15 cellular contexts compared by ENCODE assay signal in the genomic region with DNA sequence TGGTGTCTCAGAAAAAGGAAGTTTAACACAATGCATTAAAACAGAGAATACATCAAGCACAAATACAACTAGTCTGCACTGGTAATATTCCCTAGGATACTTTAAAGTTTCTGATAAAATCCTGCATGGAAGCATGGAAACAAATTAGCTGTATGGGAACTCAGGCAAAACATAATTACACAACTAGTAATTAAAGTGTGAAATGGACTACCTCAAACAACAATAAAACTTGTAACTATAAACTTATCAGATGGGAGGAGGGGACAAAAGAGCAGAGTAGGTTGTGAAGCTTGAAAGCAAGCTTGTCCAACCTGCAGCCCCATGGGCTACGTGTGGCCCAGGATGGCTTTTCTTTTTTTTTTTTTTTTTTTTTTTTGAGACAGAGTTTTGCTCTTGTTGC.
"Had no signal": no experiment of that assay in that cellular context is flagged by ENCODE, and none has a peak within 500 bp of the region (broad histone marks: within the 10 kb centered on the region; RNA-seq: fewer than 3 reads in every experiment).

No MANE protein-coding gene starts in this region.

- H3K4me3 ChIP-seq: coronary artery, neural progenitor cell, ovary, tibial artery, upper lobe of left lung, uterus had no signal

- H3K27me3 ChIP-seq: neural progenitor cell, ovary, tibial artery, upper lobe of left lung, uterus had no signal

- H3K9ac ChIP-seq: neural progenitor cell had no signal

- H3K27ac ChIP-seq: coronary artery, neural progenitor cell, ovary, tibial artery, upper lobe of left lung had no signal

- H2AFZ ChIP-seq: neural progenitor cell had no signal

- H3K9me3 ChIP-seq: ovary, tibial artery, upper lobe of left lung, uterus had no signal

- H3K4me2 ChIP-seq: neural progenitor cell had no signal

- H3K36me3 ChIP-seq: neural progenitor cell, ovary, tibial artery, upper lobe of left lung, uterus had no signal

- DNase-seq: effector CD4-positive, alpha-beta T cell; foreskin melanocyte; head of caudate nucleus; hippocampal formation; natural killer cell; nucleus accumbens; ovary; right cardiac atrium; stimulated activated CD4-positive, alpha-beta T cell treated with anti-CD3 and anti-CD28 coated beads, Interleukin-4, amount 100 ng/mL, for 24 hours; tibial artery; upper lobe of left lung; uterus had no signal

- H3K4me1 ChIP-seq: neural progenitor cell had no signal

- ATAC-seq: natural killer cell; right cardiac atrium; stimulated activated memory B cell treated with anti-CD40 and anti-IgM and Interleukin-4, amounts not matched to agents 10 μg/mL and 1 μg/mL and 100 μg/mL, for 72 hours had no signal
